Comparison of ENCODE assay signal across 1 cellular context in genomic region chr20:35994994-35995453, GRCh38.
TF ChIP-seq lines count a peak whose summit lies in the region.

No MANE protein-coding gene starts in this region.

TF ChIP-seq in HepG2, 621 proteins besides CTCF, POLR2A, EP300 and RAD21 (continued from another document and continues in another):
- no peak for TF ChIP-seq ZNF770 (CRISPR knock-in tag; IDR thresholded peaks at IDR 0.05)
- no peak for TF ChIP-seq SP140L (CRISPR knock-in tag; IDR thresholded peaks at IDR 0.05; ENCODE audit: borderline replicate concordance)
- TF ChIP-seq ZNF660 (CRISPR knock-in tag; IDR thresholded peaks at IDR 0.05; ENCODE audit: borderline replicate concordance, low read depth) = no peak
- TF ChIP-seq ZFY (CRISPR knock-in tag; IDR thresholded peaks at IDR 0.05) = peak; percentile 41; the same call in 1 of the 2 replicates
- peak; percentile 76 for TF ChIP-seq ZNF781 (CRISPR knock-in tag; IDR thresholded peaks at IDR 0.05; ENCODE audit: borderline replicate concordance, not compliant biosample characterization)
- peak; percentile 41; the same call in 1 of the 2 replicates for TF ChIP-seq ARID5B (CRISPR knock-in tag; IDR thresholded peaks at IDR 0.05)
- no peak for TF ChIP-seq ZNF496 (CRISPR knock-in tag; IDR thresholded peaks at IDR 0.05; ENCODE audit: insufficient replicate concordance)
- TF ChIP-seq LRRFIP1 (CRISPR knock-in tag; conservative IDR thresholded peaks at IDR 0.05) = no peak
- TF ChIP-seq FOXO1 (CRISPR knock-in tag; IDR thresholded peaks at IDR 0.05) = peak; percentile 66
- TF ChIP-seq ZFP90 (CRISPR knock-in tag; IDR thresholded peaks at IDR 0.05; ENCODE audit: borderline replicate concordance) = no peak
- TF ChIP-seq ZBTB1 (CRISPR knock-in tag; IDR thresholded peaks at IDR 0.05; ENCODE audit: borderline replicate concordance) = no peak
- TF ChIP-seq U2AF1 (optimal IDR thresholded peaks at IDR 0.05; ENCODE audit: low read depth, low read length) = no peak
- TF ChIP-seq CBX1 (IDR thresholded peaks at IDR 0.05; ENCODE audit: low read depth) = no peak
- TF ChIP-seq FOXM1 (CRISPR knock-in tag; IDR thresholded peaks at IDR 0.05) = no peak
- TF ChIP-seq NONO (IDR thresholded peaks at IDR 0.05) = no peak
- 0 out of 2 replicates have a peak, but pooled peaks have one; percentile 33 for TF ChIP-seq NONO (CRISPR knock-in tag; conservative IDR thresholded peaks at IDR 0.05)
- no peak for TF ChIP-seq RBFOX2 (IDR thresholded peaks at IDR 0.05; ENCODE audit: low read depth, low read length)
- no peak for TF ChIP-seq CHD2 (IDR thresholded peaks at IDR 0.05; ENCODE audit: low read depth, low read length)
- TF ChIP-seq KIAA2018 (CRISPR knock-in tag; IDR thresholded peaks at IDR 0.05; ENCODE audit: borderline replicate concordance) = no peak
- TF ChIP-seq ZNF710 (CRISPR knock-in tag; IDR thresholded peaks at IDR 0.05; ENCODE audit: borderline replicate concordance) = no peak; the same call in 1 of the 2 replicates
- TF ChIP-seq HOXA9 (CRISPR knock-in tag; IDR thresholded peaks at IDR 0.05; ENCODE audit: borderline replicate concordance) = no peak
- no peak for TF ChIP-seq ZFP1 (CRISPR knock-in tag; IDR thresholded peaks at IDR 0.05)
- TF ChIP-seq GZF1 (CRISPR knock-in tag; IDR thresholded peaks at IDR 0.05) = 0 out of 2 replicates have a peak, but pooled peaks have one; percentile 35
- peak in 1 of 2 experiments; percentile 81; a peak in 1 of 4 replicates for TF ChIP-seq KLF16 (CRISPR knock-in tag; IDR thresholded peaks at IDR 0.05)
- peak; percentile 22; the same call in 1 of the 2 replicates for TF ChIP-seq ARID4A (CRISPR knock-in tag; IDR thresholded peaks at IDR 0.05; ENCODE audit: borderline replicate concordance)
- TF ChIP-seq ZNF235 (CRISPR knock-in tag; IDR thresholded peaks at IDR 0.05; ENCODE audit: borderline replicate concordance) = peak; percentile 28; the same call in 1 of the 2 replicates
- TF ChIP-seq SRSF4 (IDR thresholded peaks at IDR 0.05; ENCODE audit: low read depth, low read length, poor library complexity, severe bottlenecking) = no peak
- no peak for TF ChIP-seq BRCA1 (CRISPR knock-in tag; IDR thresholded peaks at IDR 0.05)
- TF ChIP-seq SALL2 (CRISPR knock-in tag; IDR thresholded peaks at IDR 0.05) = peak; percentile 59; the same call in 1 of the 2 replicates
- TF ChIP-seq ZNF878 (CRISPR knock-in tag; IDR thresholded peaks at IDR 0.05) = no peak
- no peak for TF ChIP-seq KDM6A (CRISPR knock-in tag; IDR thresholded peaks at IDR 0.05; ENCODE audit: low read depth)
- TF ChIP-seq ZNF709 (CRISPR knock-in tag; IDR thresholded peaks at IDR 0.05) = no peak
- no peak for TF ChIP-seq MAFG (CRISPR knock-in tag; IDR thresholded peaks at IDR 0.05)
